1 cellular context compared by ENCODE assay signal in genomic region chr2:240560084-240560479, GRCh38.
TF ChIP-seq lines count a peak whose summit lies in the region.

Gene DUSP28 (plus strand): TSS chr2:240560357. CDS start chr2:240560685, 328 bp downstream.

TF ChIP-seq in HepG2, 621 proteins besides CTCF, POLR2A, EP300 and RAD21 (continued from another document):
- peak; percentile 79 for TF ChIP-seq GMEB2 (CRISPR knock-in tag; IDR thresholded peaks at IDR 0.05; ENCODE audit: low read depth)
- TF ChIP-seq ZFP36 (IDR thresholded peaks at IDR 0.05; ENCODE audit: borderline replicate concordance, low read depth, low read length, partially characterized antibody): no peak
- peak; percentile 68; the same call in 1 of the 2 replicates for TF ChIP-seq ZNF430 (CRISPR knock-in tag; IDR thresholded peaks at IDR 0.05)
- 0 out of 2 replicates have a peak, but pooled peaks have one; percentile 20 for TF ChIP-seq CEBPG (CRISPR knock-in tag; IDR thresholded peaks at IDR 0.05)
- no peak for TF ChIP-seq PRDM10 (CRISPR knock-in tag; IDR thresholded peaks at IDR 0.05; ENCODE audit: low read depth)
- TF ChIP-seq NONO (IDR thresholded peaks at IDR 0.05): no peak
- TF ChIP-seq NONO (CRISPR knock-in tag; conservative IDR thresholded peaks at IDR 0.05): peak; percentile 88
- TF ChIP-seq TBX2 (CRISPR knock-in tag; IDR thresholded peaks at IDR 0.05; ENCODE audit: borderline replicate concordance): peak; percentile 81
- no peak for TF ChIP-seq ZKSCAN5 (CRISPR knock-in tag; IDR thresholded peaks at IDR 0.05)
- TF ChIP-seq ZNF644 (CRISPR knock-in tag; IDR thresholded peaks at IDR 0.05; ENCODE audit: low read depth): no peak
- TF ChIP-seq ATF4 (CRISPR knock-in tag; IDR thresholded peaks at IDR 0.05): peak in 1 of 2 experiments; percentile 80; a peak in 2 of 4 replicates
- peak; percentile 87 for TF ChIP-seq MNT (IDR thresholded peaks at IDR 0.05)
- TF ChIP-seq ZBTB26 (CRISPR knock-in tag; IDR thresholded peaks at IDR 0.05; ENCODE audit: borderline replicate concordance): peak; percentile 78; the same call in 1 of the 2 replicates
- no peak for TF ChIP-seq SP140L (CRISPR knock-in tag; IDR thresholded peaks at IDR 0.05; ENCODE audit: borderline replicate concordance)
- TF ChIP-seq ATF7 (IDR thresholded peaks at IDR 0.05): no peak
- TF ChIP-seq ATF7 (CRISPR knock-in tag; IDR thresholded peaks at IDR 0.05): no peak; the same call in 1 of the 2 replicates
- TF ChIP-seq ZNF558 (CRISPR knock-in tag; IDR thresholded peaks at IDR 0.05; ENCODE audit: borderline replicate concordance): no peak
- peak; percentile 39 for TF ChIP-seq ZNF883 (CRISPR knock-in tag; IDR thresholded peaks at IDR 0.05; ENCODE audit: not compliant biosample characterization)
- TF ChIP-seq DDIT3 (CRISPR knock-in tag; IDR thresholded peaks at IDR 0.05): no peak
- peak; percentile 86 for TF ChIP-seq SP4 (CRISPR knock-in tag; IDR thresholded peaks at IDR 0.05)
- TF ChIP-seq PHF8 (CRISPR knock-in tag; IDR thresholded peaks at IDR 0.05): no peak
- TF ChIP-seq SMAD1 (CRISPR knock-in tag; IDR thresholded peaks at IDR 0.05; ENCODE audit: borderline replicate concordance, low read depth): 0 out of 2 replicates have a peak, but pooled peaks have one; percentile 2
- no peak for TF ChIP-seq HHEX (CRISPR knock-in tag; IDR thresholded peaks at IDR 0.05)
- peak; percentile 68 for TF ChIP-seq ZBTB38 (CRISPR knock-in tag; IDR thresholded peaks at IDR 0.05)
- peak; percentile 69; the same call in 1 of the 2 replicates for TF ChIP-seq ZNF101 (CRISPR knock-in tag; IDR thresholded peaks at IDR 0.05; ENCODE audit: borderline replicate concordance, low read depth)
- TF ChIP-seq PLRG1 (conservative IDR thresholded peaks at IDR 0.05): no peak
- peak in 1 of 2 experiments; percentile 65; a peak in 2 of 4 replicates for TF ChIP-seq REST (IDR thresholded peaks at IDR 0.05; ENCODE audit: borderline replicate concordance in 1 of 2, low read depth in 1 of 2, low read length in 2 of 2)
- TF ChIP-seq SETDB1 (CRISPR knock-in tag; IDR thresholded peaks at IDR 0.05; ENCODE audit: borderline replicate concordance): no peak
- TF ChIP-seq RNF219 (CRISPR knock-in tag; IDR thresholded peaks at IDR 0.05): no peak
- TF ChIP-seq ZNF382 (CRISPR knock-in tag; IDR thresholded peaks at IDR 0.05; ENCODE audit: borderline replicate concordance): no peak
- TF ChIP-seq REL (CRISPR knock-in tag; conservative IDR thresholded peaks at IDR 0.05): peak; percentile 74; the same call in 1 of the 2 replicates
- no peak for TF ChIP-seq HES4 (CRISPR knock-in tag; IDR thresholded peaks at IDR 0.05; ENCODE audit: borderline replicate concordance)
- no peak for TF ChIP-seq TCF7L2 (IDR thresholded peaks at IDR 0.05; ENCODE audit: low read depth, low read length)
- no peak; the same call in 1 of the 2 replicates for TF ChIP-seq ZNF850 (CRISPR knock-in tag; conservative IDR thresholded peaks at IDR 0.05)
- no peak for TF ChIP-seq GZF1 (CRISPR knock-in tag; IDR thresholded peaks at IDR 0.05)
- TF ChIP-seq MXD4 (CRISPR knock-in tag; IDR thresholded peaks at IDR 0.05): peak; percentile 99
- no peak; the same call in 1 of the 2 replicates for TF ChIP-seq ZFAT (CRISPR knock-in tag; conservative IDR thresholded peaks at IDR 0.05)
- TF ChIP-seq MXD3 (CRISPR knock-in tag; IDR thresholded peaks at IDR 0.05): peak; percentile 96
- no peak for TF ChIP-seq BRF2 (CRISPR knock-in tag; IDR thresholded peaks at IDR 0.05)
- peak; percentile 43; the same call in 1 of the 2 replicates for TF ChIP-seq AHR (CRISPR knock-in tag; IDR thresholded peaks at IDR 0.05)
- TF ChIP-seq CBFB (CRISPR knock-in tag; IDR thresholded peaks at IDR 0.05): peak; percentile 82
- TF ChIP-seq TEF (CRISPR knock-in tag; IDR thresholded peaks at IDR 0.05): no peak
- TF ChIP-seq GPN1 (CRISPR knock-in tag; IDR thresholded peaks at IDR 0.05; ENCODE audit: borderline replicate concordance): no peak
- peak; percentile 92 for TF ChIP-seq HOXA3 (CRISPR knock-in tag; IDR thresholded peaks at IDR 0.05)
